ENCODE assay signal across 8 cellular contexts in the genomic region with DNA sequence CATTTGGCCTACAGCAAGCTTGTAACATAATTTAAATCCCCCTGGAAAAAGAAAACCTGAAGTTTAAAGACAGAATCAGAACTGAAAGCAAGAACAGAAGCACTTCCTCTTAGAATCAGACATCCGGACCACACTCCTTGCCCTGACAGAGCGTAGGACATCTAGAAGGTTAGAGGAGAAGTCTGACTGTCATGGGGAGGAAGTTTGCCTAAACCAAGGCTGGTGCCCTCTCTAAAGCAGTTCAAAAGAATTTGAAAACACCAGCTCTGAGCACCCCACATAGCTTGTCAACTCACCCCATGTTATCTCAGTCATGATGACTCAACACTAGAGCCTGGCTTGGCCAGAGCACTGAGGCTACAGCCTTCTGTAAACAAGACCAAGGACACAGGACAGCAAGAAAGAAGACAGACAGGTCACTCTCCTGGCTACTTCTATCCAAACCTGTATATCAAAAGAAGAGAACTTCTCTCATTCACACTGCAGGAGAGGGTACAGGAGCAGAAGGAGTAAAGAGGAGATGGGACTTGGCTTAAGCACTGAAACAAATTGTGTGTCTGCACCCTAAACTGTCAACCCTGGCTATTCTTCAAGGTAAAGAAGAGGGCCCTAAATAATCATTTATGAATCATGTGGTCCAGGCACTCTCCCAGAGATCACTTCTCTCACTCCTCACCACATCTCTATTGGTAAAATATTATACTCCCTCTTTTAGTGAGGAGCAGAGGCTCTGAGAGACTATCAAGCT.
DNase-seq lines count a peak whose midpoint lies in the region; ATAC-seq and TF ChIP-seq lines count a peak whose summit lies in the region.

No MANE protein-coding gene starts in this region.

- H3K9me2 ChIP-seq in OCI-LY7 (ENCODE audit: insufficient read depth, low read length), result no peaks in the 10 kb centered on the region

- no peaks in the 10 kb centered on the region for H3K79me2 ChIP-seq in OCI-LY7 (ENCODE audit: insufficient read depth, low read depth, low read length)

- H3K27ac ChIP-seq in 22Rv1 (peak overlapping the region; percentile 50), OCI-LY7 (ENCODE audit: low read depth, low read length, poor library complexity, severe bottlenecking) (no peak overlapping the region)

- CTCF ChIA-PET in OCI-LY7 (lab: Charles Lee; ENCODE audit: unreplicated experiment), result no interaction called here

- POLR2A ChIA-PET in OCI-LY7 (lab: Charles Lee), result interaction anchor here (0.5 to 1.1 kb wide), 5 partner anchors 14 to 1352 kb away, joined by 3 to 9 read pairs (median 3); no protein-coding TSS in a partner anchor

- no peak for TF ChIP-seq CTCF in 22Rv1 (IDR thresholded peaks at IDR 0.05)
- no peak for TF ChIP-seq CTCF in OCI-LY7 (conservative IDR thresholded peaks at IDR 0.05; ENCODE audit: low read length)
- TF ChIP-seq CTCF in fibroblast of mammary gland (conservative IDR thresholded peaks at IDR 0.05; ENCODE audit: control insufficient read depth, insufficient read depth, low read depth, low read length), result no peak

- H3K9me3 ChIP-seq in OCI-LY7 (ENCODE audit: low read length), result no peaks in the 10 kb centered on the region

- peak; percentile 76 for DNase-seq in OCI-LY7 (ENCODE audit: low spot score)
- peak; percentile 15 for DNase-seq in fibroblast of mammary gland (ENCODE audit: low read depth)
- no peak for DNase-seq in NCI-H187 (lab: John Stamatoyannopoulos, UW)
- DNase-seq in T-helper 9 cell, result no peak
- no peak for DNase-seq in DMS79 (lab: John Stamatoyannopoulos, UW)

- intact Hi-C loops in OCI-LY7 (cut with micrococcal nuclease; ENCODE audit: unreplicated experiment), result no loop called here

- peaks cover 14% of the 10 kb centered on the region for H3K4me1 ChIP-seq in OCI-LY7 (ENCODE audit: insufficient read depth, low read length, poor library complexity, severe bottlenecking)

- BruUV-seq in OCI-LY7 (replicated peaks; lab: Mats Ljungman, UMichigan), result no TSS peak

- peak; percentile 98 for ATAC-seq in GM18858 (IDR thresholded peaks at IDR 0.05; ENCODE audit: unreplicated experiment)
- peak; percentile 93 for ATAC-seq in HG02970 (IDR thresholded peaks at IDR 0.05; ENCODE audit: low FRiP score, unreplicated experiment)

- H2AFZ ChIP-seq in OCI-LY7 (ENCODE audit: low read length), result peak overlapping the region; percentile 84

- H3K4me2 ChIP-seq in OCI-LY7 (ENCODE audit: low read length), result peak overlapping the region; percentile 48

- H4K20me1 ChIP-seq in OCI-LY7 (ENCODE audit: insufficient read depth, low read length), result no peaks in the 10 kb centered on the region

- no peaks in the 10 kb centered on the region for H3K36me3 ChIP-seq in OCI-LY7 (ENCODE audit: insufficient read depth, low read length)

- peak overlapping the region; percentile 3 for H3K4me3 ChIP-seq in OCI-LY7 (ENCODE audit: low read depth, low read length, poor library complexity, severe bottlenecking)
- H3K4me3 ChIP-seq in fibroblast of mammary gland (ENCODE audit: control insufficient read depth, low read depth, low read length), result no peak overlapping the region

Comparison
In these comparisons a context has a peak if more than half of its experiments do, and no peak if none do; other contexts are left out.
1. DNase-seq: peak in OCI-LY7 (single experiment) and fibroblast of mammary gland (single experiment); none in NCI-H187 (0 of 2), T-helper 9 cell (single experiment) and DMS79 (single experiment).